ENCODE assay signal across 9 cellular contexts in genomic region chr6:63685453-63686379, GRCh38. TPM values are rescaled to one million over a fixed set of nuclear protein-coding genes. Genes with fewer than 3 reads are reported as not detected.
A peak's percentile ranks its signal among the peaks of the same experiment; 100 is the strongest.
DNase-seq lines count a peak whose midpoint lies in the region; ATAC-seq and TF ChIP-seq lines count a peak whose summit lies in the region.
"Had no signal": no experiment of that assay in that cellular context is flagged by ENCODE, and none has a peak within 500 bp of the region (broad histone marks: within the 10 kb centered on the region; RNA-seq: fewer than 3 reads in every experiment).

No MANE protein-coding gene starts in this region.

- ATAC-seq in HG02943 (IDR thresholded peaks at IDR 0.05; ENCODE audit: low read depth, unreplicated experiment) = peak; percentile 80
- ATAC-seq in stimulated activated naive CD8-positive, alpha-beta T cell treated with anti-CD3 and anti-CD28 coated beads, Interleukin-15, Interleukin-2, amounts not matched to agents 100 U/mL and 50 U/mL, for 24 hours = peak; percentile 55

- H3K4me1 Mint-ChIP-seq in activated CD4-positive, alpha-beta T cell treated with anti-CD3 and anti-CD28 coated beads, Interleukin-2, amount 10 ng/mL, durations not matched to agents 7 days and 5 days = peaks cover 16% of the 10 kb centered on the region

- no peaks in the 10 kb centered on the region for H4K20me1 ChIP-seq in OCI-LY7 (ENCODE audit: insufficient read depth, low read length)

- CTCF ChIA-PET in activated CD4-positive, alpha-beta T cell treated with anti-CD3 and anti-CD28 coated beads, Interleukin-2, amount 10 ng/mL, durations not matched to agents 7 days and 5 days (lab: Charles Lee) = interaction anchor here (0.6 to 1.9 kb wide), 3 partner anchors 19 to 87 kb away, joined by 3 to 6 read pairs (median 4); no protein-coding TSS in a partner anchor
- CTCF ChIA-PET in OCI-LY7 (lab: Charles Lee; ENCODE audit: unreplicated experiment) = interaction anchor here (1.2 to 1.4 kb wide), 3 partner anchors 13 to 76 kb away, joined by 3 read pairs; no protein-coding TSS in a partner anchor

- BruUV-seq in OCI-LY7 (replicated peaks; lab: Mats Ljungman, UMichigan) = TSS peak; percentile 34

- H3K4me3 Mint-ChIP-seq in activated CD4-positive, alpha-beta T cell treated with anti-CD3 and anti-CD28 coated beads, Interleukin-2, amount 10 ng/mL, durations not matched to agents 7 days and 5 days = no peak overlapping the region

- H2AFZ ChIP-seq in OCI-LY7 (ENCODE audit: low read length) = peak overlapping the region; percentile 41; the same call in 1 of the 2 replicates
- H2AFZ ChIP-seq: parathyroid adenoma had no signal

- H3K27me3 Mint-ChIP-seq in activated CD4-positive, alpha-beta T cell treated with anti-CD3 and anti-CD28 coated beads, Interleukin-2, amount 10 ng/mL, durations not matched to agents 7 days and 5 days = no peaks in the 10 kb centered on the region

- H3K4me1 ChIP-seq in OCI-LY7 (ENCODE audit: insufficient read depth, low read length, poor library complexity, severe bottlenecking) = peaks cover 77% of the 10 kb centered on the region

- peak overlapping the region; percentile 0 for H3K27ac Mint-ChIP-seq in activated CD4-positive, alpha-beta T cell treated with anti-CD3 and anti-CD28 coated beads, Interleukin-2, amount 10 ng/mL, durations not matched to agents 7 days and 5 days

- H3K79me2 ChIP-seq in OCI-LY7 (ENCODE audit: insufficient read depth, low read depth, low read length) = peaks cover 89% of the 10 kb centered on the region
- H3K79me2 ChIP-seq: parathyroid adenoma had no signal

- peak overlapping the region; percentile 93 for H3K27ac ChIP-seq in OCI-LY7 (ENCODE audit: low read depth, low read length, poor library complexity, severe bottlenecking)
- H3K27ac ChIP-seq: parathyroid adenoma had no signal

- H3K9me2 ChIP-seq in OCI-LY7 (ENCODE audit: insufficient read depth, low read length) = no peaks in the 10 kb centered on the region

- peaks cover 42% of the 10 kb centered on the region for H3K36me3 Mint-ChIP-seq in activated CD4-positive, alpha-beta T cell treated with anti-CD3 and anti-CD28 coated beads, Interleukin-2, amount 10 ng/mL, durations not matched to agents 7 days and 5 days (ENCODE audit: low read depth)

- peak overlapping the region; percentile 72 for H3K4me2 ChIP-seq in OCI-LY7 (ENCODE audit: low read length)

- POLR2A ChIA-PET in activated CD4-positive, alpha-beta T cell treated with anti-CD3 and anti-CD28 coated beads, Interleukin-2, amount 10 ng/mL, durations not matched to agents 7 days and 5 days (lab: Charles Lee) = no interaction called here
- POLR2A ChIA-PET in OCI-LY7 (lab: Charles Lee) = interaction anchor here (0.5 to 11.6 kb wide), 22 partner anchors 9 to 1292 kb away, joined by 3 to 192 read pairs (median 4); partner anchors contain the start of gene PHF3

- intact Hi-C loops in OCI-LY7 (cut with micrococcal nuclease; ENCODE audit: unreplicated experiment) = loop anchor here (5.0 kb wide), 1 partner anchor 88 kb away; no protein-coding TSS in a partner anchor

- H3K36me3 ChIP-seq in OCI-LY7 (ENCODE audit: insufficient read depth, low read length) = peaks cover 75% of the 10 kb centered on the region

- no peaks in the 10 kb centered on the region for H3K9me3 Mint-ChIP-seq in activated CD4-positive, alpha-beta T cell treated with anti-CD3 and anti-CD28 coated beads, Interleukin-2, amount 10 ng/mL, durations not matched to agents 7 days and 5 days

- H3K4me3 ChIP-seq in OCI-LY7 (ENCODE audit: low read depth, low read length, poor library complexity, severe bottlenecking) = peak overlapping the region; percentile 39

- DNase-seq in activated CD4-positive, alpha-beta T cell treated with anti-CD3 and anti-CD28 coated beads, Interleukin-2, amount 10 ng/mL, durations not matched to agents 7 days and 5 days = no peak
- no peak for DNase-seq in activated CD4-positive, alpha-beta T cell treated with anti-CD3 and anti-CD28 coated beads for 1 hour
- DNase-seq in OCI-LY7 (ENCODE audit: low spot score) (peak; percentile 67), activated gamma-delta T cell treated with Interleukin-2 at 50 U/mL for 16 hours (no peak), DMS114 treated with DMSO at 0.1 percent for 48 hours (lab: John Stamatoyannopoulos, UW; ENCODE audit: unreplicated experiment) (no peak), DMS79 treated with DMSO at 0.1 percent for 48 hours (lab: John Stamatoyannopoulos, UW) (no peak)
- no peak for DNase-seq in stimulated activated naive CD8-positive, alpha-beta T cell treated with anti-CD3 and anti-CD28 coated beads, Interleukin-15, Interleukin-2, amounts not matched to agents 100 U/mL and 50 U/mL, for 24 hours

- 0 out of 2 replicates have a peak, but pooled peaks cover 4% of the 10 kb centered on the region for H3K9me3 ChIP-seq in OCI-LY7 (ENCODE audit: low read length)

- TF ChIP-seq CTCF in OCI-LY7 (conservative IDR thresholded peaks at IDR 0.05; ENCODE audit: low read length) = no peak

RNA-seq across cellular contexts. Expression of gene PHF3, which starts 50.1 kb away (rescaled TPM):
- total RNA-seq in activated CD4-positive, alpha-beta T cell treated with anti-CD3 and anti-CD28 coated beads, Interleukin-2, amount 10 ng/mL, durations not matched to agents 7 days and 5 days = 10 to 100 TPM; 43.8 to 57.5 TPM
- total RNA-seq in OCI-LY7 (2014; rRNA removed; shearing (Covaris generic)) = 54.0 and 54.8 TPM in 2 replicates
- 92.5 and 106 TPM in 2 replicates for total RNA-seq in OCI-LY7 (2022)
